In the genomic region with DNA sequence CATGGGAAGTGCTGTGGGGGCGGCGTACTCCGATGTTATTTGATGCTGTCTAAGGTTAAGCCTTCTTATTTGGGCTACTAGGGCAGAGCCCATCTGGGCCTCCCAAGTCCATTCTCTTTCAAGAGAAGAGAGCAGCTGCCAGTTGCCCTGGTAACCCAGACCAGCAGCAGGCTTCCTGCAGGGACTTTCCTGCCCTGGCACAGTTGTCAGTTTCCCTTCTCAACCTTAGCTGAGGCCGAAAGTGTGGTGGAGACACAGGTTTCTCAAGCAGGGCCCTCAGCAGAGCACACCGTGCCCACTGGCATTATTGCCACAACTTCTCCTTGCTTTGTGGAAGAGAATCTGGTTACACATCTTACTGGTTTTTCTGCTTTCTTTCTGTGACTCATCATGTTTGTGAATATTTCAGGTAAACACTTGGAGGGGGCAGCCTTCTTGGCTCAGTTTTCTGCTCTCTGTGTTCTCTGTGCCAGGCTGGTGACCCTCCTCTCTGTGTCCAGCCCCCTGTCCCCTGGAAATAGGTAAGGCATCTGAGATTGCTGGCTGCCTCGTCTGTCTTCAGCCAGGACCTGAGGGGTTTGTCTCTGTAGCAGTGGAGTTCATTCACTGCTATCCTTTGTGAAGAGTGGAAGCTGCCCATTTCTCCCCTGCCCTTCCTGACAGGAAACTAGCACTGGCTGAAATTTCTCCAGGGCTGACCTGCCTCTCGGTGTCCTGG, we compare ENCODE assay signal across 9 cellular contexts.
DNase-seq lines count a peak whose midpoint lies in the region; ATAC-seq and TF ChIP-seq lines count a peak whose summit lies in the region.
"Had no signal": no experiment of that assay in that cellular context is flagged by ENCODE, and none has a peak within 500 bp of the region (broad histone marks: within the 10 kb centered on the region; RNA-seq: fewer than 3 reads in every experiment).

No MANE protein-coding gene starts in this region.

- no peak overlapping the region for H2AFZ ChIP-seq in mesenchymal stem cell (ENCODE audit: low read depth, low read length)

- no peaks in the 10 kb centered on the region for H3K9me3 ChIP-seq in mesenchymal stem cell (ENCODE audit: control insufficient read depth, low read length)
- H3K9me3 ChIP-seq: SJSA1 had no signal

- H3K79me1 ChIP-seq in mesenchymal stem cell (replicated peaks; ENCODE audit: low read length, poor library complexity, severe bottlenecking): no peaks in the 10 kb centered on the region

- H3K4me1 ChIP-seq in mesenchymal stem cell (ENCODE audit: control insufficient read depth, insufficient read depth, low read depth, low read length): peaks cover 28% of the 10 kb centered on the region
- H3K4me1 ChIP-seq: SJSA1 had no signal

- no peak overlapping the region for H3K4me3 Mint-ChIP-seq in chondrocyte (ENCODE audit: unreplicated experiment)

- no peak overlapping the region for H2AK5ac ChIP-seq in mesenchymal stem cell (ENCODE audit: low read length, severe bottlenecking)

- H3K27ac ChIP-seq in mesenchymal stem cell (ENCODE audit: low read length, poor library complexity, severe bottlenecking): no peak overlapping the region
- H3K27ac ChIP-seq: SJSA1 had no signal

- H2BK12ac ChIP-seq in mesenchymal stem cell (ENCODE audit: low read length in 2 of 2): peak overlapping the region; percentile 80 to 81

- H3K18ac ChIP-seq in mesenchymal stem cell (ENCODE audit: low read depth in 1 of 2, low read length in 2 of 2): peak overlapping the region; percentile 67 to 88

- peaks cover 0 to 4% of the 10 kb centered on the region in 2 experiments for H3K27me3 ChIP-seq in mesenchymal stem cell (ENCODE audit: control insufficient read depth in 1 of 2, insufficient read depth in 1 of 2, low read length in 2 of 2)
- H3K27me3 ChIP-seq: SJSA1 had no signal

- no peak overlapping the region for H3K4me3 ChIP-seq in mesenchymal stem cell (ENCODE audit: insufficient read depth in 1 of 2, low read depth in 1 of 2, low read length in 2 of 2)
- no peak overlapping the region for H3K4me3 ChIP-seq in lower leg skin (ENCODE audit: low read depth, poor library complexity, severe bottlenecking)
- H3K4me3 ChIP-seq: SJSA1 had no signal

- no peak overlapping the region for H3K4ac ChIP-seq in mesenchymal stem cell (ENCODE audit: low read depth in 1 of 2, low read length in 2 of 2)

- H4K8ac ChIP-seq in mesenchymal stem cell (ENCODE audit: low read length): peak overlapping the region; percentile 73

- H3K27ac Mint-ChIP-seq in chondrocyte (ENCODE audit: unreplicated experiment): no peak overlapping the region

- intact Hi-C loops in lower leg skin (cut with DNase I; ENCODE audit: low total_unique reads): no loop called here

- H3K9me3 Mint-ChIP-seq in chondrocyte (ENCODE audit: low read depth): no peaks in the 10 kb centered on the region

- H3K4me1 Mint-ChIP-seq in chondrocyte (ENCODE audit: low read depth): peaks cover 28% of the 10 kb centered on the region

- 79% methylated on average over 7 of the region's 7 CpGs for WGBS in mesenchymal stem cell
- 50 to 54% methylated on average over 7 of the region's 7 CpGs for WGBS in lower leg skin, 2 donors

- no peak for TF ChIP-seq CTCF in chondrocyte (IDR thresholded peaks at IDR 0.05)
- no peak for TF ChIP-seq CTCF in lower leg skin (IDR thresholded peaks at IDR 0.05)

- H3K23ac ChIP-seq in mesenchymal stem cell (ENCODE audit: low read length in 2 of 2): no peak overlapping the region

- TF ChIP-seq POLR2A in lower leg skin (IDR thresholded peaks at IDR 0.05): no peak

- no peak overlapping the region for H3K9ac ChIP-seq in mesenchymal stem cell (ENCODE audit: low read length)

- peak overlapping the region; percentile 10 for H3K4me2 ChIP-seq in mesenchymal stem cell (ENCODE audit: low read length, poor library complexity, severe bottlenecking)

- H2BK120ac ChIP-seq in mesenchymal stem cell (ENCODE audit: low read depth, low read length): no peak overlapping the region

- no peaks in the 10 kb centered on the region for H3K36me3 ChIP-seq in mesenchymal stem cell (ENCODE audit: control insufficient read depth in 1 of 2, insufficient read depth in 2 of 2, low read depth in 1 of 2, low read length in 2 of 2)
- H3K36me3 ChIP-seq: SJSA1 had no signal

- peaks cover 1% of the 10 kb centered on the region for H3K27me3 Mint-ChIP-seq in chondrocyte (ENCODE audit: low read depth)

- peak overlapping the region; percentile 45 for H4K91ac ChIP-seq in mesenchymal stem cell (ENCODE audit: low read length)

- ATAC-seq in GM18498 (IDR thresholded peaks at IDR 0.05; ENCODE audit: unreplicated experiment) (peak; percentile 45), HG02588 (IDR thresholded peaks at IDR 0.05; ENCODE audit: unreplicated experiment) (peak; percentile 48), HG03520 (IDR thresholded peaks at IDR 0.05; ENCODE audit: unreplicated experiment) (no peak)

- no peak overlapping the region for H3K14ac ChIP-seq in mesenchymal stem cell (ENCODE audit: low read length in 2 of 2)

- H2BK15ac ChIP-seq in mesenchymal stem cell (ENCODE audit: low read depth, poor library complexity, severe bottlenecking): no peak overlapping the region

- no peak overlapping the region for H2BK5ac ChIP-seq in mesenchymal stem cell (ENCODE audit: low read depth, low read length, poor library complexity, severe bottlenecking)

- no peaks in the 10 kb centered on the region for H3K36me3 Mint-ChIP-seq in chondrocyte (ENCODE audit: low read depth)

- peak; percentile 64 for DNase-seq in NCI-H510A treated with DMSO at 0.1 percent for 48 hours (lab: John Stamatoyannopoulos, UW)
- peak; percentile 76 for DNase-seq in activated effector memory CD4-positive, alpha-beta T cell treated with anti-CD3 and anti-CD28 coated beads, Interleukin-2, amount 50 U/mL, for 16 hours
- DNase-seq in mesenchymal stem cell: peak; percentile 54
- no peak for DNase-seq in chondrocyte (ENCODE audit: low spot score)
- DNase-seq in lower leg skin (ENCODE audit: low spot score in 2 of 2): no peak

Comparison
In these comparisons a context has a peak if more than half of its experiments do, and no peak if none do; other contexts are left out.
1. DNase-seq: peak in NCI-H510A treated with DMSO at 0.1 percent for 48 hours (single experiment), activated effector memory CD4-positive, alpha-beta T cell treated with anti-CD3 and anti-CD28 coated beads, Interleukin-2, amount 50 U/mL, for 16 hours (single experiment) and mesenchymal stem cell (single experiment); none in chondrocyte (single experiment) and lower leg skin (0 of 2).